8 cellular contexts compared by ENCODE assay signal in the genomic region with DNA sequence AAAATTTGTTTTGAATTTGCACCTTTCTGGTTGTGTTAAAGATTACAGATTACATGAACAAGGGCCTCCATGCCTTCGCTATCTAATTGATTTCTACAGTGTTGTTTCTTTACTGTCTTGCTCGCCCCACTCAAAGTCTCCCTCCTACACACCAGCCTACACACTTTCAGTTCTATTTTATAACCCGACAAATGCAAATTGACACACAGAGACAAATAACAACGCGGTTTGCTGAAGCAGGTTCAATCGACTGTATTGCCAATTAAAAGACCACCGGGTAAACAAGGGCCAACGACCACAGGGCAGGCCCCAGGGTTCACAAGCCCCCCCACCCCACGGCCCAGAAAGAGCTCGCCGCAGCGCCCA. TPM values are rescaled to one million over a fixed set of nuclear protein-coding genes. Genes with fewer than 3 reads are reported as not detected.
DNase-seq lines count a peak whose midpoint lies in the region; ATAC-seq and TF ChIP-seq lines count a peak whose summit lies in the region.

No MANE protein-coding gene starts in this region.

- TF ChIP-seq CTCF in nephron (IDR thresholded peaks at IDR 0.05; ENCODE audit: unreplicated experiment in 3 of 3): no peak

- H3K27ac Mint-ChIP-seq in nephron: peak overlapping the region; percentile 85 to 96 (median 95)

- H3K36me3 Mint-ChIP-seq in nephron (ENCODE audit: low read depth): peaks cover 5% of the 10 kb centered on the region

- H3K27me3 Mint-ChIP-seq in nephron (ENCODE audit: low read depth): no peaks in the 10 kb centered on the region

- peak; percentile 5 for DNase-seq in activated CD4-positive, CD25-positive, alpha-beta regulatory T cell treated with anti-CD3 and anti-CD28 coated beads, Interleukin-2, amount 50 U/mL, for 16 hours (ENCODE audit: low read depth, low spot score)
- no peak for DNase-seq in activated CD4-positive, CD25-positive, alpha-beta regulatory T cell treated with anti-CD3 and anti-CD28 coated beads, Interleukin-2, amount 50 U/mL, for 72 hours
- DNase-seq in M059J (ENCODE audit: low read depth) (peak; percentile 11), dermis blood vessel endothelial cell (peak; percentile 28), NCI-H345 (lab: John Stamatoyannopoulos, UW) (no peak), UCSD-AML1 (lab: John Stamatoyannopoulos, UW; ENCODE audit: unreplicated experiment) (no peak)

- no peaks in the 10 kb centered on the region for H3K9me3 Mint-ChIP-seq in nephron

- peaks cover 49% of the 10 kb centered on the region for H3K4me1 Mint-ChIP-seq in nephron

- H3K4me3 Mint-ChIP-seq in nephron: peak overlapping the region; percentile 90 to 98 (median 96)

- ATAC-seq in HG03095 (IDR thresholded peaks at IDR 0.05; ENCODE audit: unreplicated experiment): no peak

RNA-seq across cellular contexts. Expression of a gene that starts 0.9 kb away (rescaled TPM):
- total RNA-seq in M059J (2014; rRNA removed; shearing (Covaris generic)): 134 and 160 TPM in 2 replicates
- 284 and 301 TPM in 2 replicates for total RNA-seq in dermis blood vessel endothelial cell

RNA-seq across cellular contexts. Expression of a gene that starts 58.0 kb away (rescaled TPM):
- 33.8 and 45.3 TPM in 2 replicates for total RNA-seq in M059J (2014; rRNA removed; shearing (Covaris generic))
- 24.7 and 32.0 TPM in 2 replicates for total RNA-seq in dermis blood vessel endothelial cell

RNA-seq across cellular contexts. Expression of a gene that starts 58.3 kb away (rescaled TPM):
- total RNA-seq in M059J (2014; rRNA removed; shearing (Covaris generic)): 89.1 and 115 TPM in 2 replicates
- total RNA-seq in dermis blood vessel endothelial cell: 72.6 and 120 TPM in 2 replicates

Comparison
In these comparisons a context has a peak if more than half of its experiments do, and no peak if none do; other contexts are left out.
1. DNase-seq: peak in activated CD4-positive, CD25-positive, alpha-beta regulatory T cell treated with anti-CD3 and anti-CD28 coated beads, Interleukin-2, amount 50 U/mL, for 16 hours (single experiment), M059J (single experiment) and dermis blood vessel endothelial cell (single experiment); none in activated CD4-positive, CD25-positive, alpha-beta regulatory T cell treated with anti-CD3 and anti-CD28 coated beads, Interleukin-2, amount 50 U/mL, for 72 hours (single experiment), NCI-H345 (single experiment) and UCSD-AML1 (single experiment).